In the genomic region with DNA sequence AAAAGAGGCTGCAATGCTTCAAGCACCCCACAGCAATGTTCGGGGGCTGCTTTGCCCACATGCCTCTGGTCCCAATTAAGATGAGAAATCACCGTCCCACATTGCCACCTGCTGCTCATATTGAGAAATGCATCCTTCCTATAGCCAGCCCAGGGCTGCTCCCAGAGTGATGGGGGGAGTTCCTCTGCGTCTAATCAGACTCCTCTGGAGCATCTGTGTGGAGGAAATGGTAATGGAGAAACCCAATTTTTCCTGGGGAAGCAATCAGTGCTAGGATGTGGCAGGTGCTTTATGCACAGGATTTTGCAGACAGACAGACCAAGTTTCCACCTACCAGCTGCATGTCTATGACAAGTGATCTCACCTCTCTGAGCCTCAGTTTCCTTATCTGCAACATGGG, we compare ENCODE assay signal across 8 cellular contexts. TPM values are rescaled to one million over a fixed set of nuclear protein-coding genes. Genes with fewer than 3 reads are reported as not detected.
DNase-seq lines count a peak whose midpoint lies in the region; ATAC-seq, FAIRE-seq and TF ChIP-seq lines count a peak whose summit lies in the region.

No MANE protein-coding gene starts in this region.

- peak; percentile 81 to 82 for TF ChIP-seq RAD21 in A549 (conservative IDR thresholded peaks at IDR 0.05 in 1 of 2, IDR thresholded peaks at IDR 0.05 in 1 of 2)

- POLR2A ChIA-PET in A549 (lab: Yijun Ruan, JAX) = no interaction called here

- peak; percentile 85 for TF ChIP-seq CTCF in A549 (IDR thresholded peaks at IDR 0.05)

- CTCF ChIA-PET in A549 (lab: Yijun Ruan, JAX) = interaction anchor here (0.6 to 3.1 kb wide), 35 partner anchors 9 to 366 kb away, joined by 3 to 52 read pairs (median 4); no protein-coding TSS in a partner anchor

- ATAC-seq in A549 (peak; percentile 91), GM21423 (IDR thresholded peaks at IDR 0.05; ENCODE audit: unreplicated experiment) (no peak)

- no peak overlapping the region for H3K4me2 ChIP-seq in A549

- H3K4me3 ChIP-seq in A549 = no peak overlapping the region

- peaks cover 2% of the 10 kb centered on the region; the same call in 2 of the 3 replicates for H3K9me3 ChIP-seq in A549

- TF ChIP-seq POLR2A in A549 (IDR thresholded peaks at IDR 0.05; ENCODE audit: low read length) = no peak
- TF ChIP-seq POLR2A in GM12892 (IDR thresholded peaks at IDR 0.05; ENCODE audit: low read depth, low read length) = no peak

- no peak for TF ChIP-seq EP300 in A549 (IDR thresholded peaks at IDR 0.05)

- FAIRE-seq in A549 (lab: Jason Lieb, UNC) (no peak), GM12892 (lab: Jason Lieb, UNC) (peak; percentile 64)

- WGBS in A549 (ENCODE audit: missing lambda C conversion rate) = 2% methylated on average over 3 of the region's 3 CpGs

- no peak overlapping the region for H3K27ac ChIP-seq in A549

- DNase-seq in A549 (ENCODE audit: low read depth in 1 of 2, low spot score in 1 of 2) (peak; percentile 57 to 80), GM12892 (ENCODE audit: insufficient read length) (peak; percentile 43), NCI-H146 treated with DMSO at 0.1 percent for 48 hours (lab: John Stamatoyannopoulos, UW; ENCODE audit: unreplicated experiment) (peak; percentile 21), T-helper 2 cell (peak in 4 of 5 experiments; percentile 19 to 73 (median 38)), astrocyte of the hippocampus (ENCODE audit: low read depth, low spot score) (peak; percentile 79), iPS-NIHi11 (ENCODE audit: low spot score) (peak; percentile 81)
- peak; percentile 75 for DNase-seq in stimulated activated CD4-positive, alpha-beta T cell treated with anti-CD3 and anti-CD28 coated beads, Interleukin-15, amount 100 ng/mL, for 24 hours

- H3K4me1 ChIP-seq in A549 = no peaks in the 10 kb centered on the region

TF ChIP-seq in A549, 52 proteins besides CTCF, POLR2A, EP300 and RAD21:
- TF ChIP-seq KDM1A (IDR thresholded peaks at IDR 0.05; ENCODE audit: low read depth) (no peak), JUNB (IDR thresholded peaks at IDR 0.05) (no peak), SMC3 (IDR thresholded peaks at IDR 0.05) (peak; percentile 76), CHD2 (IDR thresholded peaks at IDR 0.05; ENCODE audit: low read length, partially characterized antibody) (no peak)
- TF ChIP-seq, protein P1, sequence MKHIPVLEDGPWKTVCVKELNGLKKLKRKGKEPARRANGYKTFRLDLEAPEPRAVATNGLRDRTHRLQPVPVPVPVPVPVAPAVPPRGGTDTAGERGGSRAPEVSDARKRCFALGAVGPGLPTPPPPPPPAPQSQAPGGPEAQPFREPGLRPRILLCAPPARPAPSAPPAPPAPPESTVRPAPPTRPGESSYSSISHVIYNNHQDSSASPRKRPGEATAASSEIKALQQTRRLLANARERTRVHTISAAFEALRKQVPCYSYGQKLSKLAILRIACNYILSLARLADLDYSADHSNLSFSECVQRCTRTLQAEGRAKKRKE (CRISPR knock-in tag; IDR thresholded peaks at IDR 0.05; ENCODE audit: low read depth) = no peak
- TF ChIP-seq, protein P2, sequence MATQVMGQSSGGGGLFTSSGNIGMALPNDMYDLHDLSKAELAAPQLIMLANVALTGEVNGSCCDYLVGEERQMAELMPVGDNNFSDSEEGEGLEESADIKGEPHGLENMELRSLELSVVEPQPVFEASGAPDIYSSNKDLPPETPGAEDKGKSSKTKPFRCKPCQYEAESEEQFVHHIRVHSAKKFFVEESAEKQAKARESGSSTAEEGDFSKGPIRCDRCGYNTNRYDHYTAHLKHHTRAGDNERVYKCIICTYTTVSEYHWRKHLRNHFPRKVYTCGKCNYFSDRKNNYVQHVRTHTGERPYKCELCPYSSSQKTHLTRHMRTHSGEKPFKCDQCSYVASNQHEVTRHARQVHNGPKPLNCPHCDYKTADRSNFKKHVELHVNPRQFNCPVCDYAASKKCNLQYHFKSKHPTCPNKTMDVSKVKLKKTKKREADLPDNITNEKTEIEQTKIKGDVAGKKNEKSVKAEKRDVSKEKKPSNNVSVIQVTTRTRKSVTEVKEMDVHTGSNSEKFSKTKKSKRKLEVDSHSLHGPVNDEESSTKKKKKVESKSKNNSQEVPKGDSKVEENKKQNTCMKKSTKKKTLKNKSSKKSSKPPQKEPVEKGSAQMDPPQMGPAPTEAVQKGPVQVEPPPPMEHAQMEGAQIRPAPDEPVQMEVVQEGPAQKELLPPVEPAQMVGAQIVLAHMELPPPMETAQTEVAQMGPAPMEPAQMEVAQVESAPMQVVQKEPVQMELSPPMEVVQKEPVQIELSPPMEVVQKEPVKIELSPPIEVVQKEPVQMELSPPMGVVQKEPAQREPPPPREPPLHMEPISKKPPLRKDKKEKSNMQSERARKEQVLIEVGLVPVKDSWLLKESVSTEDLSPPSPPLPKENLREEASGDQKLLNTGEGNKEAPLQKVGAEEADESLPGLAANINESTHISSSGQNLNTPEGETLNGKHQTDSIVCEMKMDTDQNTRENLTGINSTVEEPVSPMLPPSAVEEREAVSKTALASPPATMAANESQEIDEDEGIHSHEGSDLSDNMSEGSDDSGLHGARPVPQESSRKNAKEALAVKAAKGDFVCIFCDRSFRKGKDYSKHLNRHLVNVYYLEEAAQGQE (IDR thresholded peaks at IDR 0.05) = no peak
- TF ChIP-seq, protein P3, sequence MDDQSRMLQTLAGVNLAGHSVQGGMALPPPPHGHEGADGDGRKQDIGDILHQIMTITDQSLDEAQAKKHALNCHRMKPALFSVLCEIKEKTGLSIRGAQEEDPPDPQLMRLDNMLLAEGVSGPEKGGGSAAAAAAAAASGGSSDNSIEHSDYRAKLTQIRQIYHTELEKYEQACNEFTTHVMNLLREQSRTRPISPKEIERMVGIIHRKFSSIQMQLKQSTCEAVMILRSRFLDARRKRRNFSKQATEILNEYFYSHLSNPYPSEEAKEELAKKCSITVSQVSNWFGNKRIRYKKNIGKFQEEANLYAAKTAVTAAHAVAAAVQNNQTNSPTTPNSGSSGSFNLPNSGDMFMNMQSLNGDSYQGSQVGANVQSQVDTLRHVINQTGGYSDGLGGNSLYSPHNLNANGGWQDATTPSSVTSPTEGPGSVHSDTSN (IDR thresholded peaks at IDR 0.05) = no peak
TF ChIP-seq in A549: peak in this region for 1.

RNA-seq across cellular contexts. Expression of a gene that starts 33.6 kb away (rescaled TPM):
- polyA plus RNA-seq in A549 (2011; rRNA removed) (0.03 and 0.07 TPM in 2 replicates), A549 (2017; fragmentation: RNase III; extraction: RNeasy Plus Mini Kit Qiagen cat#74134 plus additional on column Dnase treatment) (0.04 to 0.05 TPM (median 0.04 TPM) in 3 replicates)
- 0.01 and 0.05 TPM in 2 replicates for polyA plus RNA-seq in A549 (2012; cell fraction: cytosol; rRNA removed)
- 0.01 and 0.11 TPM in 2 replicates for polyA plus RNA-seq in A549 (2012; cell fraction: nucleus; rRNA removed)
- 0.04 and 0.24 TPM in 2 replicates for polyA minus RNA-seq in A549 (2011; rRNA and poly(A)+ RNA removed)
- not detected for polyA plus RNA-seq in GM12892 (2012; ENCODE audit: missing spikeins)

RNA-seq across cellular contexts. Expression of a gene that starts 51.8 kb away (rescaled TPM):
- 0.28 TPM in 2 replicates for polyA plus RNA-seq in A549 (2011; rRNA removed)
- 0.07 and 0.09 TPM in 2 replicates for polyA plus RNA-seq in A549 (2012; cell fraction: cytosol; rRNA removed)
- polyA plus RNA-seq in A549 (2012; cell fraction: nucleus; rRNA removed) = 0.05 and 0.08 TPM in 2 replicates
- 0.11 to 0.24 TPM (median 0.12 TPM) in 3 replicates for polyA plus RNA-seq in A549 (2017; fragmentation: RNase III; extraction: RNeasy Plus Mini Kit Qiagen cat#74134 plus additional on column Dnase treatment)
- polyA minus RNA-seq in A549 (2011; rRNA and poly(A)+ RNA removed) = 0.44 and 0.54 TPM in 2 replicates
- polyA plus RNA-seq in GM12892 (2012; ENCODE audit: missing spikeins) = 0.04 TPM

Comparison
In these comparisons a context has a peak if more than half of its experiments do, and no peak if none do; other contexts are left out.
1. DNase-seq: peak in every context shown above with its lines; median percentile 81 in iPS-NIHi11; 79 in astrocyte of the hippocampus; 75 in stimulated activated CD4-positive, alpha-beta T cell treated with anti-CD3 and anti-CD28 coated beads, Interleukin-15, amount 100 ng/mL, for 24 hours; 68 in A549; 43 in GM12892; 38 in T-helper 2 cell; 21 in NCI-H146 treated with DMSO at 0.1 percent for 48 hours.